ENCODE assay signal across 8 cellular contexts in the genomic region with DNA sequence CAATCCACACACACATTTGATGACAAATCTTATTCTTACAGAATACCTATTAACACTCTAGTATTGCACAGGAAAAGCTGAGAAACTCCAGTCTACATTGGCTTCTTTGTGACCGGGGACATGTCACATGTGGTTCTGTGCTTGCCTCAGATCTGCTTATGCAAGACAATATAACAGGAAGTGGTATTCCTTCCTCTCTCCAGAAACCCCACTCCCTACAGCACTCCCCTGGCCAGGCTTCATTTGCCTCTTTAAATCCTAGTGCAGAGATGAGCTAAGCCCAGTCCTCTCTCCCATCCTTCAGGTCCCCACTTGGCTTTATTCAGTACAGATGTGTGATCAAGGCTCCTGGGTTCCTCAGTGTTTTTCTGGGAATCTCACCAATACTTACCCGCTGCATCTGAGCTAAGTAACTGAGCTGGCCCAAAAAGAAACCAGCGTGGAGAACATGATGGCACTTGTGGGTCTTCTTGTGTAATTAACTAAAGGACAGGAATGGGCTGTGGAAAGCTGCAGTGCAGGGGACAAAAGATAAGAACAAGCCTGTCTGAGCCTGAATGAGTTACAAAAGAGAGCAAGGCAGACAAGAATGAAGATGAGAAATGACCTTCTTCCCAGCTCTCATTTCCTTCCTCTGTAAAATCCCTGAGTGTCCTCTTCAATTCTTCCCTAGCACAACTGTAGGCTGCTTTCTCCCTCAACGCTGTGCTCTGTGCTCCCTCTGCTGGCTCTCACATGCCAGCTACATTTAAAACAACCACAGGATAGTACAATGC.
DNase-seq lines count a peak whose midpoint lies in the region; ATAC-seq, FAIRE-seq and TF ChIP-seq lines count a peak whose summit lies in the region.

No MANE protein-coding gene starts in this region.

- H3K18ac ChIP-seq in trophoblast cell (ENCODE audit: low read length): no peak overlapping the region

- H4K91ac ChIP-seq in trophoblast cell (ENCODE audit: low read depth, low read length): no peak overlapping the region

- no peak overlapping the region for H4K8ac ChIP-seq in trophoblast cell (ENCODE audit: low read depth, low read length)

- H3K4ac ChIP-seq in trophoblast cell (ENCODE audit: low read depth, low read length): no peak overlapping the region

- no peaks in the 10 kb centered on the region for H3K36me3 ChIP-seq in trophoblast cell (ENCODE audit: control insufficient read depth in 1 of 2, insufficient read depth in 2 of 2, low read length in 2 of 2)

- DNase-seq in EH (ENCODE audit: low read depth) (peak; percentile 60), LHCN-M2 (ENCODE audit: low read depth) (peak; percentile 55), RCC 7860 (ENCODE audit: low spot score) (peak; percentile 17), glutamatergic neuron (peak; percentile 50), trophoblast cell (peak; percentile 59 to 77), cortex of kidney (lab: John Stamatoyannopoulos, UW) (no peak)
- peak; percentile 28 for DNase-seq in activated naive CD8-positive, alpha-beta T cell treated with anti-CD3 and anti-CD28 coated beads for 36 hours

- peaks cover 9% of the 10 kb centered on the region for H3K4me1 Mint-ChIP-seq in activated naive CD8-positive, alpha-beta T cell treated with anti-CD3 and anti-CD28 coated beads for 36 hours
- H3K4me1 Mint-ChIP-seq in glutamatergic neuron (ENCODE audit: low read depth, unreplicated experiment): no peaks in the 10 kb centered on the region

- no peak overlapping the region for H3K27ac ChIP-seq in trophoblast cell (ENCODE audit: low read depth, low read length)

- no peak overlapping the region for H4K12ac ChIP-seq in trophoblast cell (ENCODE audit: low read depth, low read length)

- no peak overlapping the region for H3K27ac Mint-ChIP-seq in activated naive CD8-positive, alpha-beta T cell treated with anti-CD3 and anti-CD28 coated beads for 36 hours
- no peak overlapping the region for H3K27ac Mint-ChIP-seq in glutamatergic neuron (ENCODE audit: unreplicated experiment)

- H3K9ac ChIP-seq in trophoblast cell (ENCODE audit: low read length): no peak overlapping the region

- H2BK120ac ChIP-seq in trophoblast cell (ENCODE audit: insufficient read depth, low read length, poor library complexity): no peak overlapping the region

- H2BK12ac ChIP-seq in trophoblast cell (ENCODE audit: low read length): no peak overlapping the region

- no peak overlapping the region for H3K4me2 ChIP-seq in trophoblast cell (ENCODE audit: low read length)

- no peaks in the 10 kb centered on the region for H3K79me1 ChIP-seq in trophoblast cell (ENCODE audit: low read length)

- WGBS in trophoblast cell (ENCODE audit: extremely low coverage, insufficient coverage, insufficient read length): no CpG with 5 or more reads among the region's 4 CpGs

- H3K4me3 ChIP-seq in trophoblast cell (ENCODE audit: low read depth, low read length): no peak overlapping the region

- no peaks in the 10 kb centered on the region for H3K27me3 ChIP-seq in trophoblast cell (ENCODE audit: insufficient read depth, low read length)

- peak; percentile 87 for ATAC-seq in GM21786 (IDR thresholded peaks at IDR 0.05; ENCODE audit: unreplicated experiment)

- H3K14ac ChIP-seq in trophoblast cell (ENCODE audit: low read length): no peak overlapping the region

- no peaks in the 10 kb centered on the region for H3K36me3 Mint-ChIP-seq in activated naive CD8-positive, alpha-beta T cell treated with anti-CD3 and anti-CD28 coated beads for 36 hours
- no peaks in the 10 kb centered on the region for H3K36me3 Mint-ChIP-seq in glutamatergic neuron (ENCODE audit: unreplicated experiment)

- no peaks in the 10 kb centered on the region for H3K79me2 ChIP-seq in trophoblast cell (ENCODE audit: control insufficient read depth, insufficient read depth, low read length, poor library complexity)

- no peaks in the 10 kb centered on the region for H3K9me3 ChIP-seq in trophoblast cell (ENCODE audit: insufficient read depth, low read depth, low read length)

- no peak overlapping the region for H3K23ac ChIP-seq in trophoblast cell (ENCODE audit: low read length)

- no peak overlapping the region for H2AFZ ChIP-seq in trophoblast cell (ENCODE audit: insufficient read depth, low read length, poor library complexity)

- no peak for FAIRE-seq in RCC 7860 (lab: Jason Lieb, UNC)

- no peaks in the 10 kb centered on the region for H3K4me1 ChIP-seq in trophoblast cell (ENCODE audit: control insufficient read depth in 1 of 2, insufficient read depth in 2 of 2, low read length in 2 of 2)

- TF ChIP-seq CTCF in glutamatergic neuron (IDR thresholded peaks at IDR 0.05; ENCODE audit: partially characterized antibody, unreplicated experiment): peak; percentile 48

- H3K4me3 Mint-ChIP-seq in activated naive CD8-positive, alpha-beta T cell treated with anti-CD3 and anti-CD28 coated beads for 36 hours: no peak overlapping the region
- H3K4me3 Mint-ChIP-seq in glutamatergic neuron (ENCODE audit: unreplicated experiment): no peak overlapping the region

- H3K27me3 Mint-ChIP-seq in activated naive CD8-positive, alpha-beta T cell treated with anti-CD3 and anti-CD28 coated beads for 36 hours: peaks cover 4% of the 10 kb centered on the region
- H3K27me3 Mint-ChIP-seq in glutamatergic neuron (ENCODE audit: unreplicated experiment): no peaks in the 10 kb centered on the region

- H2AK5ac ChIP-seq in trophoblast cell (ENCODE audit: low read length): no peak overlapping the region

- peaks cover 3% of the 10 kb centered on the region for H3K9me3 Mint-ChIP-seq in activated naive CD8-positive, alpha-beta T cell treated with anti-CD3 and anti-CD28 coated beads for 36 hours
- H3K9me3 Mint-ChIP-seq in glutamatergic neuron (ENCODE audit: unreplicated experiment): no peaks in the 10 kb centered on the region

- no peak overlapping the region for H2BK5ac ChIP-seq in trophoblast cell (ENCODE audit: low read depth, low read length, poor library complexity)
